ENCODE assay signal across 8 cellular contexts in the genomic region with DNA sequence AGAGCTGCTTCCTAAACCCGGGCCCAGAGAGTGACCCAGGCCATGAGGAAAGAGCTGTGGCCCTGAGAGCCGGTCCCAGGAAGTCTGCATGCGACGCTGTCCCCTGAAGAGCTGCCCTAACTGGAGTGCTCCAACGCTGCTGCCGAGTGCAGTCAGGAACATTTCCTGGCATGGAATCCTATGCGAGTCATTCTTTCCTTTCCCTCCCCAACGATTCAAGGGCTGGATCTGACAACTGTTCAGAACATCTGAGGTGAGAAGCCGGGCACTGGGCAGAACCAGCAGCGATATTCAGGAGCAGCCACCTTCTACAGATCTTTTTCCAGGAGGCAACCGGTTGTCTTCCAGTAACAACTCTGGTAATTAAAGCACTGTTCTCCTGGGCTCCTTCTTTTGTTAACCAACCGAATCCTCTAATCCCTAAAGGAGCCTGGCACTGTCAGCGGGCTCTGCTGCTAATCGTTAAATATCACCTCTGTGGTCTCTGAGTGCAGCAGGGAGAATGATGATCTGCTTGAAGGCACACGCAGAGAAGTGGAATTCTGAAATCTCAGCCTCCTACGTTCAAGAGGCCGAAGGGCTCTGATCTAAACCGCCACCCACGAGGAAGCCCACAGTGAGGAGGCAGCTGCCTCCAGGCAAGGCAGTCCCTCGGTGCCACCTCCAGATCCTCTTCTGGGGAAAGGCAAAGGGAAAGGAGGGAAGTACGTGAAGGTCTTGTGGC. TPM values are rescaled to one million over a fixed set of nuclear protein-coding genes. Genes with fewer than 3 reads are reported as not detected.
DNase-seq lines count a peak whose midpoint lies in the region; ATAC-seq lines count a peak whose summit lies in the region.

No MANE protein-coding gene starts in this region.

- 22% methylated on average over 21 of the region's 21 CpGs for WGBS in urinary bladder

- H3K9ac ChIP-seq in endocrine pancreas (ENCODE audit: control insufficient read depth, insufficient read depth, low read length) = peak overlapping the region; percentile 47

- H3K36me3 ChIP-seq in CD4-positive, CD25-positive, alpha-beta regulatory T cell (ENCODE audit: control insufficient read depth, insufficient read depth, low read length) = peaks cover 42% of the 10 kb centered on the region
- H3K36me3 ChIP-seq in endocrine pancreas (ENCODE audit: control insufficient read depth, insufficient read depth, low read length) = no peaks in the 10 kb centered on the region
- no peaks in the 10 kb centered on the region for H3K36me3 ChIP-seq in urinary bladder (ENCODE audit: insufficient read depth)

- H3K9me3 ChIP-seq in CD4-positive, CD25-positive, alpha-beta regulatory T cell (ENCODE audit: control insufficient read depth in 2 of 2, low read length in 2 of 2) = no peaks in the 10 kb centered on the region
- no peaks in the 10 kb centered on the region for H3K9me3 ChIP-seq in endocrine pancreas (ENCODE audit: control insufficient read depth, low read length)

- DNase-seq in CD4-positive, CD25-positive, alpha-beta regulatory T cell = no peak
- DNase-seq in NCI-H446 treated with DMSO at 0.1 percent for 48 hours (lab: John Stamatoyannopoulos, UW) (peak; percentile 44), mucosa of gallbladder (ENCODE audit: low spot score) (peak; percentile 74), SW 1271 (lab: John Stamatoyannopoulos, UW) (no peak)
- DNase-seq in activated CD4-positive, alpha-beta T cell treated with anti-CD3 and anti-CD28 coated beads for 1 hour = no peak
- no peak for DNase-seq in stimulated activated CD4-positive, alpha-beta T cell treated with anti-CD3 and anti-CD28 coated beads, Interleukin-4, amount 100 ng/mL, for 1 hour

- peaks cover 23 to 80% (median 53%) of the 10 kb centered on the region in 4 donors for H3K4me1 Mint-ChIP-seq in CD4-positive, CD25-positive, alpha-beta regulatory T cell

- no peaks in the 10 kb centered on the region for H3K27me3 ChIP-seq in CD4-positive, CD25-positive, alpha-beta regulatory T cell (ENCODE audit: control insufficient read depth, insufficient read depth, low read length)
- H3K27me3 ChIP-seq in endocrine pancreas (ENCODE audit: control insufficient read depth, insufficient read depth, low read length) = no peaks in the 10 kb centered on the region

- no peak overlapping the region for H3K4me3 ChIP-seq in CD4-positive, CD25-positive, alpha-beta regulatory T cell (ENCODE audit: low read depth, low read length)
- H3K4me3 ChIP-seq in endocrine pancreas (ENCODE audit: control insufficient read depth, insufficient read depth, low read length) (peak overlapping the region; percentile 32), urinary bladder (ENCODE audit: low read depth, low read length) (no peak overlapping the region)

- peaks cover 17% of the 10 kb centered on the region for H3K36me3 Mint-ChIP-seq in CD4-positive, CD25-positive, alpha-beta regulatory T cell

- H3K27ac ChIP-seq in CD4-positive, CD25-positive, alpha-beta regulatory T cell (ENCODE audit: insufficient read depth, low read length, poor library complexity, severe bottlenecking) = no peak overlapping the region
- peak overlapping the region; percentile 42 for H3K27ac ChIP-seq in urinary bladder (ENCODE audit: low read depth)

- H3K4me1 ChIP-seq in CD4-positive, CD25-positive, alpha-beta regulatory T cell (ENCODE audit: control insufficient read depth, insufficient read depth, low read length, poor library complexity, severe bottlenecking) = peaks cover 28% of the 10 kb centered on the region
- H3K4me1 ChIP-seq in endocrine pancreas (ENCODE audit: control insufficient read depth, insufficient read depth, low read length) (no peaks in the 10 kb centered on the region), urinary bladder (ENCODE audit: insufficient read depth) (peaks cover 2% of the 10 kb centered on the region)

- H3K27me3 Mint-ChIP-seq in CD4-positive, CD25-positive, alpha-beta regulatory T cell = no peaks in the 10 kb centered on the region

- ATAC-seq in CD4-positive, CD25-positive, alpha-beta regulatory T cell (ENCODE audit: low read depth in 2 of 2) = no peak

- peak overlapping the region in 1 of 4 donors; percentile 31 for H3K4me3 Mint-ChIP-seq in CD4-positive, CD25-positive, alpha-beta regulatory T cell

- H3K27ac Mint-ChIP-seq in CD4-positive, CD25-positive, alpha-beta regulatory T cell = peak overlapping the region in 2 of 3 donors; percentile 48 to 86

- no peaks in the 10 kb centered on the region for H3K9me3 Mint-ChIP-seq in CD4-positive, CD25-positive, alpha-beta regulatory T cell

RNA-seq across cellular contexts. Expression of a gene that starts 55.8 kb away (rescaled TPM):
- total RNA-seq in CD4-positive, CD25-positive, alpha-beta regulatory T cell = 0.86 TPM
- polyA plus RNA-seq in CD4-positive, CD25-positive, alpha-beta regulatory T cell = 1 to 10 TPM in 1 of 4 donors, under 1 TPM in 3; 0.47 to 1.4 (median 0.58) TPM
- 5.0 TPM for total RNA-seq in mucosa of gallbladder
- total RNA-seq in urinary bladder = 1.6 TPM
- 9.1 TPM for polyA plus RNA-seq in urinary bladder

Comparison
In these comparisons a context has a peak if more than half of its experiments do, and no peak if none do; other contexts are left out.
1. DNase-seq: peak in NCI-H446 treated with DMSO at 0.1 percent for 48 hours (single experiment) and mucosa of gallbladder (single experiment); none in CD4-positive, CD25-positive, alpha-beta regulatory T cell (0 of 3), SW 1271 (0 of 2), activated CD4-positive, alpha-beta T cell treated with anti-CD3 and anti-CD28 coated beads for 1 hour (single experiment) and stimulated activated CD4-positive, alpha-beta T cell treated with anti-CD3 and anti-CD28 coated beads, Interleukin-4, amount 100 ng/mL, for 1 hour (single experiment).